21 cellular contexts compared by ENCODE assay signal in the genomic region with DNA sequence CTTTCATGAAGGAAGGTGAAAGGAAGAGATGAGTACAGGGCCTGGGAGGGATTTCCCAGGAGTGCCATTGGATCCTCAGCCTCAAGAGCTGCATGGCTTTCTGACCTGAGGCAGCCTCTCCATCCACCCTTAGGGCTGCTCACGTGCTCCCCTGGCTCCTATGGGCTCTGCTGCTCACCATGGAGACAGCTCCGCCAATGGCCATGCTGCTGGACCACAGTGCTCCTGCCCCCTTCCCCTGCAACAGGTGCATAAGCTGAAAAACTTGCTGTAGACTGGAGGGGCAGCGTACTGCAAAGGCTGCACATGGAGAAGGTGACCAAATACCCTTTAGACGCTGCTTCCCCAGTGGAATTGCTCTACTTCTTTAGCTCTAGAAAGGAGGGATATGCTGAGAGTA.
"Had no signal": no experiment of that assay in that cellular context is flagged by ENCODE, and none has a peak within 500 bp of the region (broad histone marks: within the 10 kb centered on the region; RNA-seq: fewer than 3 reads in every experiment).

No MANE protein-coding gene starts in this region.

- H3K27ac ChIP-seq: esophagus squamous epithelium, gastroesophageal sphincter, parathyroid adenoma, psoas muscle, stomach, uterus had no signal

- H3K4me1 ChIP-seq: gastroesophageal sphincter, parathyroid adenoma, psoas muscle, stomach, uterus had no signal

- H3K4me3 ChIP-seq: esophagus squamous epithelium, gastroesophageal sphincter, lung, psoas muscle, stomach, uterus had no signal

- H3K9me3 ChIP-seq: esophagus squamous epithelium, gastroesophageal sphincter, psoas muscle, stomach, uterus had no signal

- H3K9ac ChIP-seq: parathyroid adenoma had no signal

- H3K9me3 Mint-ChIP-seq: effector memory CD8-positive, alpha-beta T cell; natural killer cell treated with Interleukin-12 subunit alpha and Interleukin-12 subunit beta and Interleukin-15 and Interleukin-18, amount 100 ng/mL, for 72 hours; type B pancreatic cell had no signal

- DNase-seq: effector memory CD8-positive, alpha-beta T cell; esophagus squamous epithelium; foreskin fibroblast; left colon; left ventricle myocardium superior; mesenchymal stem cell; midbrain; occipital lobe; psoas muscle; retina; stimulated activated CD4-positive, alpha-beta T cell treated with anti-CD3 and anti-CD28 coated beads, Interleukin-12 subunit alpha, Interleukin-12 subunit beta, amount 100 ng/mL, for 4 hours; stimulated activated naive CD4-positive, alpha-beta T cell; stomach; substantia nigra; uterus had no signal

- H2AFZ ChIP-seq: parathyroid adenoma had no signal

- H3K36me3 ChIP-seq: esophagus squamous epithelium, uterus had no signal

- H3K4me3 Mint-ChIP-seq: effector memory CD8-positive, alpha-beta T cell; natural killer cell treated with Interleukin-12 subunit alpha and Interleukin-12 subunit beta and Interleukin-15 and Interleukin-18, amount 100 ng/mL, for 72 hours; type B pancreatic cell had no signal

- H3K27me3 ChIP-seq: gastroesophageal sphincter, uterus had no signal

- ATAC-seq: effector memory CD8-positive, alpha-beta T cell; gastroesophageal sphincter; left colon; left ventricle myocardium superior; psoas muscle; sciatic nerve had no signal

- H3K79me2 ChIP-seq: parathyroid adenoma had no signal

- H3K36me3 Mint-ChIP-seq: natural killer cell treated with Interleukin-12 subunit alpha and Interleukin-12 subunit beta and Interleukin-15 and Interleukin-18, amount 100 ng/mL, for 72 hours; type B pancreatic cell had no signal

- H3K27ac Mint-ChIP-seq: effector memory CD8-positive, alpha-beta T cell; natural killer cell treated with Interleukin-12 subunit alpha and Interleukin-12 subunit beta and Interleukin-15 and Interleukin-18, amount 100 ng/mL, for 72 hours; type B pancreatic cell had no signal
